ENCODE assay signal across 30 cellular contexts in genomic region chr1:244901400-244901799, GRCh38.
"Had no signal": no experiment of that assay in that cellular context is flagged by ENCODE, and none has a peak within 500 bp of the region (broad histone marks: within the 10 kb centered on the region; RNA-seq: fewer than 3 reads in every experiment).

No MANE protein-coding gene starts in this region.

- H3K4me2 ChIP-seq: hepatocyte had no signal

- ATAC-seq: activated CD4-positive, alpha-beta T cell treated with anti-CD3 and anti-CD28 coated beads for 36 hours; activated CD8-positive, alpha-beta memory T cell treated with anti-CD3 and anti-CD28 coated beads, Interleukin-2, amount 10 ng/mL, durations not matched to agents 7 days and 5 days; activated CD8-positive, alpha-beta T cell treated with anti-CD3 and anti-CD28 coated beads, Interleukin-2, amount 10 ng/mL, durations not matched to agents 7 days and 5 days; activated naive CD8-positive, alpha-beta T cell treated with anti-CD3 and anti-CD28 coated beads, Interleukin-2, amount 50 U/mL, for 24 hours; body of pancreas had no signal

- H3K27me3 ChIP-seq: adrenal gland, body of pancreas, colonic mucosa, esophagus squamous epithelium, hepatocyte had no signal

- H3K27ac ChIP-seq: adrenal gland, body of pancreas, colonic mucosa, epithelial cell of prostate, esophagus squamous epithelium, hepatocyte had no signal

- H3K79me2 ChIP-seq: hepatocyte had no signal

- H3K36me3 ChIP-seq: adrenal gland, colonic mucosa, esophagus squamous epithelium had no signal

- H3K4me1 ChIP-seq: adrenal gland, body of pancreas, colonic mucosa, esophagus squamous epithelium had no signal

- H2AFZ ChIP-seq: hepatocyte had no signal

- H3K36me3 Mint-ChIP-seq: activated CD4-positive, alpha-beta memory T cell treated with anti-CD3 and anti-CD28 coated beads for 36 hours; activated CD8-positive, alpha-beta memory T cell treated with anti-CD3 and anti-CD28 coated beads, Interleukin-2, amount 10 ng/mL, durations not matched to agents 7 days and 5 days; activated naive CD4-positive, alpha-beta T cell treated with anti-CD3 and anti-CD28 coated beads, Interleukin-2, amount 50 U/mL, for 24 hours; activated naive CD8-positive, alpha-beta T cell treated with anti-CD3 and anti-CD28 coated beads for 36 hours had no signal

- H3K9me3 ChIP-seq: adrenal gland, body of pancreas, colonic mucosa, esophagus squamous epithelium had no signal

- H3K4me1 Mint-ChIP-seq: activated CD4-positive, alpha-beta T cell treated with anti-CD3 and anti-CD28 coated beads for 36 hours; activated CD4-positive, alpha-beta T cell treated with anti-CD3 and anti-CD28 coated beads, Interleukin-2, amount 10 ng/mL, durations not matched to agents 24 days and 14 days; activated CD8-positive, alpha-beta memory T cell treated with anti-CD3 and anti-CD28 coated beads, Interleukin-2, amount 10 ng/mL, durations not matched to agents 7 days and 5 days; activated naive CD4-positive, alpha-beta T cell treated with anti-CD3 and anti-CD28 coated beads, Interleukin-2, amount 50 U/mL, for 24 hours; activated naive CD8-positive, alpha-beta T cell treated with anti-CD3 and anti-CD28 coated beads for 36 hours had no signal

- H3K27ac Mint-ChIP-seq: activated CD4-positive, alpha-beta memory T cell treated with anti-CD3 and anti-CD28 coated beads for 36 hours; activated CD4-positive, alpha-beta T cell treated with anti-CD3 and anti-CD28 coated beads for 36 hours; activated CD4-positive, alpha-beta T cell treated with anti-CD3 and anti-CD28 coated beads, Interleukin-2, amount 10 ng/mL, durations not matched to agents 24 days and 14 days; activated CD8-positive, alpha-beta memory T cell treated with anti-CD3 and anti-CD28 coated beads, Interleukin-2, amount 10 ng/mL, durations not matched to agents 7 days and 5 days; activated CD8-positive, alpha-beta T cell treated with anti-CD3 and anti-CD28 coated beads, Interleukin-2, amount 10 ng/mL, durations not matched to agents 7 days and 5 days; activated naive CD4-positive, alpha-beta T cell treated with anti-CD3 and anti-CD28 coated beads for 36 hours; activated naive CD4-positive, alpha-beta T cell treated with anti-CD3 and anti-CD28 coated beads, Interleukin-2, amount 50 U/mL, for 24 hours; activated naive CD8-positive, alpha-beta T cell treated with anti-CD3 and anti-CD28 coated beads for 36 hours; activated naive CD8-positive, alpha-beta T cell treated with anti-CD3 and anti-CD28 coated beads, Interleukin-2, amount 50 U/mL, for 24 hours; activated T-helper 1 cell treated with anti-CD3 and anti-CD28 coated beads, Interleukin-12 subunit alpha, Interleukin-12 subunit beta, Interleukin-2, Interleukin-4 antibody, amounts not matched to agents 30 ng/mL and 10 ng/mL and 1 ng/mL, durations not matched to agents 14 hours and 24 hours and 36 hours; activated T-helper 2 cell treated with anti-CD3 and anti-CD28 coated beads, Interferon-gamma antibody, Interleukin-2, Interleukin-4, amounts not matched to agents 10 μg/mL and 5 μg/mL and 100 μg/mL, durations not matched to agents 14 hours and 24 hours and 36 hours had no signal

- H3K27me3 Mint-ChIP-seq: activated CD4-positive, alpha-beta T cell treated with anti-CD3 and anti-CD28 coated beads for 36 hours; activated CD4-positive, alpha-beta T cell treated with anti-CD3 and anti-CD28 coated beads, Interleukin-2, amount 10 ng/mL, durations not matched to agents 24 days and 14 days; activated CD8-positive, alpha-beta memory T cell treated with anti-CD3 and anti-CD28 coated beads, Interleukin-2, amount 10 ng/mL, durations not matched to agents 7 days and 5 days; activated naive CD4-positive, alpha-beta T cell treated with anti-CD3 and anti-CD28 coated beads, Interleukin-2, amount 50 U/mL, for 24 hours; activated naive CD8-positive, alpha-beta T cell treated with anti-CD3 and anti-CD28 coated beads, Interleukin-2, amount 50 U/mL, for 24 hours had no signal

- H3K4me3 Mint-ChIP-seq: activated CD4-positive, alpha-beta memory T cell treated with anti-CD3 and anti-CD28 coated beads for 36 hours; activated CD4-positive, alpha-beta T cell treated with anti-CD3 and anti-CD28 coated beads for 36 hours; activated CD4-positive, alpha-beta T cell treated with anti-CD3 and anti-CD28 coated beads, Interleukin-2, amount 10 ng/mL, durations not matched to agents 24 days and 14 days; activated CD8-positive, alpha-beta memory T cell treated with anti-CD3 and anti-CD28 coated beads, Interleukin-2, amount 10 ng/mL, durations not matched to agents 7 days and 5 days; activated CD8-positive, alpha-beta T cell treated with anti-CD3 and anti-CD28 coated beads, Interleukin-2, amount 10 ng/mL, durations not matched to agents 7 days and 5 days; activated naive CD4-positive, alpha-beta T cell treated with anti-CD3 and anti-CD28 coated beads for 36 hours; activated naive CD4-positive, alpha-beta T cell treated with anti-CD3 and anti-CD28 coated beads, Interleukin-2, amount 50 U/mL, for 24 hours; activated naive CD8-positive, alpha-beta T cell treated with anti-CD3 and anti-CD28 coated beads for 36 hours; activated naive CD8-positive, alpha-beta T cell treated with anti-CD3 and anti-CD28 coated beads, Interleukin-2, amount 50 U/mL, for 24 hours; activated T-helper 1 cell treated with anti-CD3 and anti-CD28 coated beads, Interleukin-12 subunit alpha, Interleukin-12 subunit beta, Interleukin-2, Interleukin-4 antibody, amounts not matched to agents 30 ng/mL and 10 ng/mL and 1 ng/mL, durations not matched to agents 14 hours and 24 hours and 36 hours had no signal

- DNase-seq: activated CD4-positive, alpha-beta memory T cell treated with anti-CD3 and anti-CD28 coated beads for 36 hours; activated CD4-positive, alpha-beta T cell treated with anti-CD3 and anti-CD28 coated beads for 36 hours; activated CD4-positive, alpha-beta T cell treated with anti-CD3 and anti-CD28 coated beads, Interleukin-2, amount 10 ng/mL, durations not matched to agents 24 days and 14 days; activated CD4-positive, CD25-positive, alpha-beta regulatory T cell; activated CD4-positive, CD25-positive, alpha-beta regulatory T cell treated with anti-CD3 and anti-CD28 coated beads, Interleukin-2, amount 50 U/mL, for 72 hours; activated CD8-positive, alpha-beta memory T cell treated with anti-CD3 and anti-CD28 coated beads, Interleukin-2, amount 10 ng/mL, durations not matched to agents 7 days and 5 days; activated CD8-positive, alpha-beta memory T cell treated with anti-CD3 and anti-CD28 coated beads, Interleukin-2, amount 50 U/mL, for 4 hours; activated CD8-positive, alpha-beta T cell treated with anti-CD3 and anti-CD28 coated beads, Interleukin-2, amount 10 ng/mL, durations not matched to agents 7 days and 5 days; activated effector memory CD4-positive, alpha-beta T cell treated with anti-CD3 and anti-CD28 coated beads, Interleukin-2, amount 50 U/mL, for 16 hours; activated naive CD4-positive, alpha-beta T cell treated with anti-CD3 and anti-CD28 coated beads for 36 hours; activated naive CD8-positive, alpha-beta T cell treated with anti-CD3 and anti-CD28 coated beads for 36 hours; activated naive CD8-positive, alpha-beta T cell treated with anti-CD3 and anti-CD28 coated beads, Interleukin-2, amount 50 U/mL, for 24 hours; activated T-cell treated with anti-CD3 and anti-CD28 coated beads, Interleukin-2, amount 50 U/mL, for 1 hour; activated T-cell treated with anti-CD3 and anti-CD28 coated beads, Interleukin-2, amount 50 U/mL, for 48 hours; adrenal gland; amygdala; aorta; body of pancreas; caudate nucleus; colonic mucosa; effector CD8-positive, alpha-beta T cell; esophagus squamous epithelium; foreskin fibroblast; head of caudate nucleus; T-helper 2 cell had no signal

- H3K4me3 ChIP-seq: adrenal gland, body of pancreas, colonic mucosa, esophagus squamous epithelium, hepatocyte had no signal

- H3K9me3 Mint-ChIP-seq: activated CD4-positive, alpha-beta memory T cell treated with anti-CD3 and anti-CD28 coated beads for 36 hours; activated CD4-positive, alpha-beta T cell treated with anti-CD3 and anti-CD28 coated beads, Interleukin-2, amount 10 ng/mL, durations not matched to agents 24 days and 14 days; activated naive CD4-positive, alpha-beta T cell treated with anti-CD3 and anti-CD28 coated beads for 36 hours; activated naive CD4-positive, alpha-beta T cell treated with anti-CD3 and anti-CD28 coated beads, Interleukin-2, amount 50 U/mL, for 24 hours; activated naive CD8-positive, alpha-beta T cell treated with anti-CD3 and anti-CD28 coated beads for 36 hours; activated naive CD8-positive, alpha-beta T cell treated with anti-CD3 and anti-CD28 coated beads, Interleukin-2, amount 50 U/mL, for 24 hours; activated T-helper 1 cell treated with anti-CD3 and anti-CD28 coated beads, Interleukin-12 subunit alpha, Interleukin-12 subunit beta, Interleukin-2, Interleukin-4 antibody, amounts not matched to agents 30 ng/mL and 10 ng/mL and 1 ng/mL, durations not matched to agents 14 hours and 24 hours and 36 hours; activated T-helper 2 cell treated with anti-CD3 and anti-CD28 coated beads, Interferon-gamma antibody, Interleukin-2, Interleukin-4, amounts not matched to agents 10 μg/mL and 5 μg/mL and 100 μg/mL, durations not matched to agents 14 hours and 24 hours and 36 hours had no signal
